Comparison of ENCODE assay signal across 8 cellular contexts in genomic region chr16:5097066-5097469, GRCh38. TPM values are rescaled to one million over a fixed set of nuclear protein-coding genes. Genes with fewer than 3 reads are reported as not detected.
DNase-seq lines count a peak whose midpoint lies in the region; ATAC-seq and TF ChIP-seq lines count a peak whose summit lies in the region.
"Not testable (repeated sequence)": the region's sequence is repeated elsewhere in the genome, so short reads cannot be mapped to it uniquely, and the experiment has no call there.

No MANE protein-coding gene starts in this region.

- H3K9me3 Mint-ChIP-seq in Caco-2 (ENCODE audit: unreplicated experiment); activated T-cell treated with anti-CD3 and anti-CD28 coated beads, Interleukin-2, amount 50 U/mL, for 72 hours: not testable (repeated sequence)

- BruUV-seq in Caco-2 (replicated peaks; lab: Mats Ljungman, UMichigan): not testable (repeated sequence)

- ATAC-seq in activated T-cell treated with anti-CD3 and anti-CD28 coated beads, Interleukin-2, amount 50 U/mL, for 72 hours (replicated peaks in 1 of 2): not testable (repeated sequence)

- not testable (repeated sequence) for H3K36me3 Mint-ChIP-seq in Caco-2 (ENCODE audit: insufficient read depth, unreplicated experiment); activated T-cell treated with anti-CD3 and anti-CD28 coated beads, Interleukin-2, amount 50 U/mL, for 72 hours (ENCODE audit: insufficient read depth in 2 of 2)

- H3K27ac ChIP-seq in osteoblast (ENCODE audit: low read depth, low read length): peak overlapping the region; percentile 74

- POLR2A ChIA-PET in Caco-2 (lab: Charles Lee): not testable (repeated sequence)

- not testable (repeated sequence) for H3K79me2 ChIP-seq in osteoblast (ENCODE audit: insufficient read depth, low read length)

- not testable (repeated sequence) for H3K36me3 ChIP-seq in Caco-2 (ENCODE audit: control insufficient read depth, insufficient read depth, low read length); osteoblast (ENCODE audit: insufficient read depth, low read length)

- not testable (repeated sequence) for H3K4me1 ChIP-seq in Caco-2; osteoblast (ENCODE audit: insufficient read depth, low read length)

- peak overlapping the region; percentile 83 for H2AFZ ChIP-seq in osteoblast (ENCODE audit: low read length)

- H4K20me1 ChIP-seq in osteoblast (ENCODE audit: insufficient read depth, low read length): not testable (repeated sequence)

- H3K27me3 Mint-ChIP-seq in Caco-2 (ENCODE audit: insufficient read depth, unreplicated experiment); activated T-cell treated with anti-CD3 and anti-CD28 coated beads, Interleukin-2, amount 50 U/mL, for 72 hours (ENCODE audit: low read depth): not testable (repeated sequence)

- peak overlapping the region; percentile 92 for H3K4me2 ChIP-seq in osteoblast (ENCODE audit: insufficient read depth, low read length)

- not testable (repeated sequence) for H3K27me3 ChIP-seq in Caco-2 (replicated peaks; ENCODE audit: control insufficient read depth, insufficient read depth, low read length); osteoblast (ENCODE audit: insufficient read depth, low read length)

- peak overlapping the region; percentile 78 for H3K27ac Mint-ChIP-seq in Caco-2 (ENCODE audit: unreplicated experiment)
- H3K27ac Mint-ChIP-seq in activated T-cell treated with anti-CD3 and anti-CD28 coated beads, Interleukin-2, amount 50 U/mL, for 72 hours: peak overlapping the region; percentile 85

- H3K4me1 Mint-ChIP-seq in Caco-2 (ENCODE audit: low read depth, unreplicated experiment): not testable (repeated sequence)
- peaks cover 27% of the 10 kb centered on the region for H3K4me1 Mint-ChIP-seq in activated T-cell treated with anti-CD3 and anti-CD28 coated beads, Interleukin-2, amount 50 U/mL, for 72 hours (ENCODE audit: low read depth)

- CTCF ChIA-PET in Caco-2 (lab: Charles Lee): not testable (repeated sequence)

- H3K4me3 ChIP-seq in Caco-2 (ENCODE audit: low read depth, low read length) (peak overlapping the region; percentile 78), osteoblast (ENCODE audit: insufficient read depth, low read length) (peak overlapping the region; percentile 78)

- H3K9me3 ChIP-seq in Caco-2; osteoblast (ENCODE audit: low read depth, low read length): not testable (repeated sequence)

- DNase-seq in Caco-2: peak; percentile 32 to 46
- peak; percentile 6 for DNase-seq in LoVo (ENCODE audit: low spot score)
- DNase-seq in T follicular helper cell (ENCODE audit: low read depth): peak; percentile 32
- DNase-seq in activated T-cell treated with anti-CD3 and anti-CD28 coated beads, Interleukin-2, amount 50 U/mL, for 72 hours: peak; percentile 34 to 42
- DNase-seq in dermis blood vessel endothelial cell: peak; percentile 32
- peak; percentile 12 for DNase-seq in iPS-NIHi11 (ENCODE audit: low spot score)
- peak; percentile 80 for DNase-seq in osteoblast (ENCODE audit: insufficient read length, low spot score, missing footprints)
- DNase-seq in stimulated activated naive CD4-positive, alpha-beta T cell treated with Interleukin-2 at 50 U/mL for 16 hours (lab: John Stamatoyannopoulos, UW): peak; percentile 27

- TF ChIP-seq CTCF in Caco-2 (IDR thresholded peaks at IDR 0.05; ENCODE audit: insufficient read depth in 1 of 2, low read depth in 1 of 2, low read length in 1 of 2, severe bottlenecking in 1 of 2, unreplicated experiment in 1 of 2); osteoblast (IDR thresholded peaks at IDR 0.05; ENCODE audit: extremely low read depth, low read depth, low read length): not testable (repeated sequence)

- peak overlapping the region; percentile 82 for H3K4me3 Mint-ChIP-seq in Caco-2 (ENCODE audit: unreplicated experiment)
- peak overlapping the region; percentile 91 to 95 for H3K4me3 Mint-ChIP-seq in activated T-cell treated with anti-CD3 and anti-CD28 coated beads, Interleukin-2, amount 50 U/mL, for 72 hours

- intact Hi-C loops in Caco-2 (cut with micrococcal nuclease; ENCODE audit: unreplicated experiment): loop anchor here (5.0 to 10.0 kb wide), 2 partner anchors 62 to 140 kb away; partner anchors contain the start of genes NAGPA and SEC14L5

RNA-seq across cellular contexts. Expression of gene EEF2KMT, which starts 0.5 kb away (rescaled TPM):
- 12.7 and 13.9 TPM in 2 replicates for total RNA-seq in Caco-2 (2022)
- total RNA-seq in activated T-cell treated with anti-CD3 and anti-CD28 coated beads, Interleukin-2, amount 50 U/mL, for 72 hours: 1 to 10 TPM; 5.6 to 8.4 TPM
- total RNA-seq in dermis blood vessel endothelial cell: 10.4 and 13.3 TPM in 2 replicates
- 9.0 and 11.2 TPM in 2 replicates for total RNA-seq in osteoblast

RNA-seq across cellular contexts. Expression of gene ALG1, which starts 25.4 kb away (rescaled TPM):
- 39.2 and 42.0 TPM in 2 replicates for total RNA-seq in Caco-2 (2022)
- 10 to 100 TPM; 15.0 to 16.7 TPM for total RNA-seq in activated T-cell treated with anti-CD3 and anti-CD28 coated beads, Interleukin-2, amount 50 U/mL, for 72 hours
- total RNA-seq in dermis blood vessel endothelial cell: 30.4 and 36.4 TPM in 2 replicates
- total RNA-seq in osteoblast: 43.3 and 43.4 TPM in 2 replicates

RNA-seq across cellular contexts. Expression of gene C16orf89, which starts 31.3 kb away (rescaled TPM):
- total RNA-seq in Caco-2 (2022) (not detected in 2 replicates), dermis blood vessel endothelial cell (not detected in 2 replicates), osteoblast (0.59 TPM in 1 of 2 replicates, not detected in the other)
- total RNA-seq in activated T-cell treated with anti-CD3 and anti-CD28 coated beads, Interleukin-2, amount 50 U/mL, for 72 hours: not detected

Comparison
In these comparisons a context has a peak if more than half of its experiments do, and no peak if none do; other contexts are left out.
1. DNase-seq: peak in every context shown above with its lines; median percentile 80 in osteoblast; 39 in Caco-2; 38 in activated T-cell treated with anti-CD3 and anti-CD28 coated beads, Interleukin-2, amount 50 U/mL, for 72 hours; 32 in T follicular helper cell; 32 in dermis blood vessel endothelial cell; 27 in stimulated activated naive CD4-positive, alpha-beta T cell treated with Interleukin-2 at 50 U/mL for 16 hours; 12 in iPS-NIHi11; 6 in LoVo.